Comparison of ENCODE assay signal across 10 cellular contexts in genomic region chr10:71975891-71976725, GRCh38. TPM values are rescaled to one million over a fixed set of nuclear protein-coding genes. Genes with fewer than 3 reads are reported as not detected.
DNase-seq lines count a peak whose midpoint lies in the region; ATAC-seq and TF ChIP-seq lines count a peak whose summit lies in the region.
"Had no signal": no experiment of that assay in that cellular context is flagged by ENCODE, and none has a peak within 500 bp of the region (broad histone marks: within the 10 kb centered on the region; RNA-seq: fewer than 3 reads in every experiment).

No MANE protein-coding gene starts in this region.

- WGBS in thyroid gland, 2 donors, result 50 to 65% methylated on average over 9 of the region's 11 CpGs

- no peak overlapping the region for H3K4me3 ChIP-seq in colonic mucosa
- no peak overlapping the region for H3K4me3 ChIP-seq in lower lobe of right lung
- H3K4me3 ChIP-seq in thyroid gland (replicated peaks in 1 of 3), result no peak overlapping the region

- no peaks in the 10 kb centered on the region for H3K36me3 ChIP-seq in colonic mucosa
- H3K36me3 ChIP-seq in lower lobe of right lung, result no peaks in the 10 kb centered on the region
- no peaks in the 10 kb centered on the region for H3K36me3 ChIP-seq in thyroid gland

- H3K4me3 Mint-ChIP-seq in progenitor cell of endocrine pancreas (ENCODE audit: low read depth) (no peak overlapping the region), immature natural killer cell (no peak overlapping the region)
- H3K4me3 Mint-ChIP-seq: IgD-negative memory B cell had no signal

- no peak for TF ChIP-seq POLR2A in thyroid gland (IDR thresholded peaks at IDR 0.05)

- H3K27ac ChIP-seq in colonic mucosa (peak overlapping the region; percentile 29), lower lobe of right lung (peak overlapping the region; percentile 63), thyroid gland (peak overlapping the region; percentile 7 to 69 (median 62))

- peaks cover 43% of the 10 kb centered on the region for H3K4me1 Mint-ChIP-seq in progenitor cell of endocrine pancreas (ENCODE audit: low read depth)
- H3K4me1 Mint-ChIP-seq in immature natural killer cell, result no peaks in the 10 kb centered on the region

- intact Hi-C loops in colonic mucosa (cut with DNase I), result no loop called here
- intact Hi-C loops in lower lobe of right lung (cut with DNase I), result no loop called here
- intact Hi-C loops in thyroid gland (cut with DNase I), result no loop called here

- H3K36me3 Mint-ChIP-seq in progenitor cell of endocrine pancreas (ENCODE audit: insufficient read depth) (no peaks in the 10 kb centered on the region), immature natural killer cell (no peaks in the 10 kb centered on the region)
- H3K36me3 Mint-ChIP-seq: IgD-negative memory B cell had no signal

- no peak overlapping the region for H3K27ac Mint-ChIP-seq in progenitor cell of endocrine pancreas
- no peak overlapping the region for H3K27ac Mint-ChIP-seq in immature natural killer cell
- H3K27ac Mint-ChIP-seq: IgD-negative memory B cell had no signal

- H3K27me3 Mint-ChIP-seq in progenitor cell of endocrine pancreas (no peaks in the 10 kb centered on the region), immature natural killer cell (ENCODE audit: low read depth in 3 of 3) (peaks cover 4 to 8% (median 4%) of the 10 kb centered on the region in 3 donors)

- no peaks in the 10 kb centered on the region for H3K9me3 Mint-ChIP-seq in progenitor cell of endocrine pancreas (ENCODE audit: low read depth)
- no peaks in the 10 kb centered on the region for H3K9me3 Mint-ChIP-seq in immature natural killer cell
- H3K9me3 Mint-ChIP-seq: IgD-negative memory B cell had no signal

- H3K9ac ChIP-seq in colonic mucosa (ENCODE audit: low read depth in 2 of 2, low read length in 2 of 2), result peak overlapping the region in 1 of 2 donors; percentile 1

- TF ChIP-seq CTCF in colonic mucosa (IDR thresholded peaks at IDR 0.05) (no peak), lower lobe of right lung (IDR thresholded peaks at IDR 0.05) (no peak), thyroid gland (IDR thresholded peaks at IDR 0.05) (no peak), progenitor cell of endocrine pancreas (IDR thresholded peaks at IDR 0.05; ENCODE audit: unreplicated experiment) (no peak)

- H3K9me3 ChIP-seq in colonic mucosa (no peaks in the 10 kb centered on the region), lower lobe of right lung (no peaks in the 10 kb centered on the region), thyroid gland (no peaks in the 10 kb centered on the region)

- DNase-seq in LHCN-M2 (ENCODE audit: low read depth) (peak; percentile 97), colonic mucosa (peak; percentile 62), lower lobe of right lung (no peak), thyroid gland (peak; percentile 46 to 50), progenitor cell of endocrine pancreas (ENCODE audit: low spot score, unreplicated experiment) (no peak), immature natural killer cell (no peak), NCI-H1105 (lab: John Stamatoyannopoulos, UW) (no peak)
- DNase-seq in activated CD4-positive, alpha-beta T cell treated with anti-CD3 and anti-CD28 coated beads, Interleukin-2, amount 50 U/mL, for 4 hours, result no peak
- DNase-seq: activated CD4-positive, CD25-positive, alpha-beta regulatory T cell treated with anti-CD3 and anti-CD28 coated beads, Interleukin-2, amount 50 U/mL, for 72 hours had no signal

- ATAC-seq in lower lobe of right lung, result peak; percentile 27 to 40

- H3K4me1 ChIP-seq in colonic mucosa, result peaks cover 9% of the 10 kb centered on the region
- peaks cover 79% of the 10 kb centered on the region for H3K4me1 ChIP-seq in lower lobe of right lung
- H3K4me1 ChIP-seq in thyroid gland, result peaks cover 40 to 89% of the 10 kb centered on the region in 2 donors

- H3K27me3 ChIP-seq in colonic mucosa (no peaks in the 10 kb centered on the region), lower lobe of right lung (ENCODE audit: low read depth) (no peaks in the 10 kb centered on the region), thyroid gland (no peaks in the 10 kb centered on the region)

RNA-seq across cellular contexts. Expression of gene CHST3, which starts 11.9 kb away (rescaled TPM):
- total RNA-seq in LHCN-M2 (2014; rRNA removed), result 32.9 and 40.6 TPM in 2 replicates
- polyA plus RNA-seq in LHCN-M2 (2012), result 26.2 TPM
- total RNA-seq in colonic mucosa, result 1 to 10 TPM; 2.5 to 3.4 TPM
- total RNA-seq in lower lobe of right lung, result 12.0 TPM
- total RNA-seq in thyroid gland, result 10 to 100 TPM in 3 of 4 donors, 1 to 10 TPM in 1; 8.6 to 16.9 (median 14.0) TPM
- total RNA-seq in progenitor cell of endocrine pancreas, result 12.9 and 14.1 TPM in 2 replicates
- not detected for polyA plus RNA-seq in immature natural killer cell
- polyA plus RNA-seq: IgD-negative memory B cell had no signal

Comparison
In these comparisons a context has a peak if more than half of its experiments do, and no peak if none do; other contexts are left out.
1. DNase-seq: peak in LHCN-M2 (single experiment), colonic mucosa (single experiment) and thyroid gland (2 of 2); none in lower lobe of right lung (single experiment), progenitor cell of endocrine pancreas (single experiment), activated CD4-positive, alpha-beta T cell treated with anti-CD3 and anti-CD28 coated beads, Interleukin-2, amount 50 U/mL, for 4 hours (0 of 2), immature natural killer cell (0 of 3) and NCI-H1105 (single experiment).
2. Peak in every context shown above with its lines, with median percentiles within 50 percentile points of each other: H3K27ac ChIP-seq.